Comparison of ENCODE assay signal across 10 cellular contexts in genomic region chr6:135936606-135937005, GRCh38.
DNase-seq lines count a peak whose midpoint lies in the region; ATAC-seq, FAIRE-seq and TF ChIP-seq lines count a peak whose summit lies in the region.
"Had no signal": no experiment of that assay in that cellular context is flagged by ENCODE, and none has a peak within 500 bp of the region (broad histone marks: within the 10 kb centered on the region; RNA-seq: fewer than 3 reads in every experiment).

No MANE protein-coding gene starts in this region.

- H3K79me2 ChIP-seq in fibroblast of lung (ENCODE audit: control insufficient read depth, insufficient read depth, low read length) = no peaks in the 10 kb centered on the region
- peaks cover 9% of the 10 kb centered on the region for H3K79me2 ChIP-seq in smooth muscle cell (ENCODE audit: low read depth)

- no peaks in the 10 kb centered on the region for H3K36me3 ChIP-seq in fibroblast of lung (ENCODE audit: control insufficient read depth, insufficient read depth, low read length)
- no peaks in the 10 kb centered on the region for H3K36me3 ChIP-seq in smooth muscle cell (ENCODE audit: low read depth)

- H3K27ac ChIP-seq in fibroblast of lung (ENCODE audit: insufficient read depth, low read length) (peak overlapping the region; percentile 88), smooth muscle cell (ENCODE audit: low read depth) (peak overlapping the region; percentile 98)

- FAIRE-seq in RCC 7860 (lab: Jason Lieb, UNC) = peak; percentile 77

- peak; percentile 99 for DNase-seq in ELR (ENCODE audit: low read depth)
- DNase-seq in RCC 7860 (ENCODE audit: low spot score) = peak; percentile 83
- DNase-seq in fibroblast of lung (ENCODE audit: low read depth in 2 of 2) = peak; percentile 97
- DNase-seq in smooth muscle cell (lab: John Stamatoyannopoulos, UW; ENCODE audit: unreplicated experiment) = no peak
- no peak for DNase-seq in activated CD4-positive, alpha-beta T cell treated with anti-CD3 and anti-CD28 coated beads for 4 hours
- DNase-seq in activated T-cell treated with anti-CD3 and anti-CD28 coated beads for 4 hours = no peak
- no peak for DNase-seq in head of caudate nucleus
- DNase-seq: NCI-H1105, Right ventricle myocardium superior had no signal

- H3K4me3 ChIP-seq in fibroblast of lung (replicated peaks in 1 of 4; ENCODE audit: control extremely low read depth in 1 of 4, insufficient read depth in 1 of 4, low read depth in 3 of 4, low read length in 4 of 4) = no peak overlapping the region
- no peak overlapping the region for H3K4me3 ChIP-seq in smooth muscle cell

- H3K4me1 ChIP-seq in fibroblast of lung (ENCODE audit: control insufficient read depth, extremely low read depth, insufficient read depth, low read length) = peaks cover 15% of the 10 kb centered on the region
- peaks cover 16% of the 10 kb centered on the region for H3K4me1 ChIP-seq in smooth muscle cell (ENCODE audit: low read depth)

- H3K4me2 ChIP-seq in fibroblast of lung (ENCODE audit: extremely low read depth, insufficient read depth, low read length) = peak overlapping the region; percentile 3
- H3K4me2 ChIP-seq in smooth muscle cell = peak overlapping the region; percentile 65

- no peaks in the 10 kb centered on the region for H3K27me3 ChIP-seq in fibroblast of lung (ENCODE audit: control insufficient read depth, insufficient read depth, low read length)
- no peaks in the 10 kb centered on the region for H3K27me3 ChIP-seq in smooth muscle cell (ENCODE audit: low read depth)

- no peak for ATAC-seq in HG02885 (IDR thresholded peaks at IDR 0.05; ENCODE audit: poor library complexity, unreplicated experiment)

- intact Hi-C loops in head of caudate nucleus (cut with DNase I) = no loop called here

- H3K9me3 ChIP-seq in fibroblast of lung (ENCODE audit: control insufficient read depth, insufficient read depth, low read depth, low read length) = no peaks in the 10 kb centered on the region
- no peaks in the 10 kb centered on the region for H3K9me3 ChIP-seq in smooth muscle cell (replicated peaks; ENCODE audit: low read depth)

- H4K20me1 ChIP-seq in fibroblast of lung (ENCODE audit: control insufficient read depth, extremely low read depth, insufficient read depth, low read length) (no peaks in the 10 kb centered on the region), smooth muscle cell (ENCODE audit: low read depth) (no peaks in the 10 kb centered on the region)

- H2AFZ ChIP-seq in fibroblast of lung (ENCODE audit: low read length) (peak overlapping the region; percentile 4), smooth muscle cell (ENCODE audit: low read depth) (peak overlapping the region; percentile 17)

- H3K9ac ChIP-seq in fibroblast of lung (ENCODE audit: insufficient read depth, low read length) = no peak overlapping the region
- H3K9ac ChIP-seq in smooth muscle cell (ENCODE audit: low read depth) = peak overlapping the region; percentile 71

- peaks cover 14% of the 10 kb centered on the region for H3F3A ChIP-seq in smooth muscle cell (ENCODE audit: low read depth)

- TF ChIP-seq CTCF in fibroblast of lung (conservative IDR thresholded peaks at IDR 0.05 in 1 of 2, IDR thresholded peaks at IDR 0.05 in 1 of 2; ENCODE audit: low read depth in 1 of 2, low read length in 2 of 2) (no peak), smooth muscle cell (IDR thresholded peaks at IDR 0.05; ENCODE audit: borderline replicate concordance, insufficient read depth, poor library complexity, severe bottlenecking) (no peak)

- WGBS in smooth muscle cell (ENCODE audit: low lambda C conversion rate) = 0% methylated on average over 1 of the region's 1 CpG

Comparison
In these comparisons a context has a peak if more than half of its experiments do, and no peak if none do; other contexts are left out.
1. DNase-seq: peak in ELR (single experiment), RCC 7860 (single experiment) and fibroblast of lung (2 of 2); none in smooth muscle cell (single experiment), activated CD4-positive, alpha-beta T cell treated with anti-CD3 and anti-CD28 coated beads for 4 hours (0 of 2), activated T-cell treated with anti-CD3 and anti-CD28 coated beads for 4 hours (single experiment) and head of caudate nucleus (0 of 42).